Comparison of ENCODE assay signal across 13 cellular contexts in the genomic region with DNA sequence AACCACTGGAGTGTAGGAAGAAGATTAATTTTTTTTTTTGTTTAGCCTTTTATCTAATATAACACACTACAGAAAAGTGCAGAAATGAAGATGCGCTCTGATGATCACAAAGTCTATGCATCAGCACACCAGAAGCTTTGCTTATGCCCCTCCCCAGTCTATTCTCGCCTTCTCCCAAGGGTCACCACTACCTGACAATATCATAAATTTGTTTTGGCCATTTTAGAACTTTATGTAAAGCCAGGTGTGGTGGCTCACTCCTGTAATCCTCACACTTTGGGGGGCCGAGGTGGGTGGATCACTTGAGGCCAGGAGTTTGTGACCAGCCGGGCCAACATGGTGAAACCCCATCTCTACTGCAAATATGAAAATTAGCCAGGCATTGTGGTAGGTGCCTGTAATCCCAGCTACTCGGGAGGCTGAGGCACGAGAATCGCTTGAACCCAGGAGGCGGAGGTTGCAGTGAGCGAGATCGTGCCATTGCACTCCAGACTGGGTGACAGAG.
DNase-seq lines count a peak whose midpoint lies in the region; ATAC-seq and TF ChIP-seq lines count a peak whose summit lies in the region.
"Had no signal": no experiment of that assay in that cellular context is flagged by ENCODE, and none has a peak within 500 bp of the region (broad histone marks: within the 10 kb centered on the region; RNA-seq: fewer than 3 reads in every experiment).

No MANE protein-coding gene starts in this region.

- no peaks in the 10 kb centered on the region for H3K36me3 ChIP-seq in spleen
- H3K36me3 ChIP-seq in hepatocyte (replicated peaks; ENCODE audit: insufficient read depth, low read depth): no peaks in the 10 kb centered on the region
- H3K36me3 ChIP-seq in thyroid gland: no peaks in the 10 kb centered on the region

- TF ChIP-seq CTCF in spleen (IDR thresholded peaks at IDR 0.05 in 8 of 11, conservative IDR thresholded peaks at IDR 0.05 in 3 of 11) (no peak), hepatocyte (IDR thresholded peaks at IDR 0.05; ENCODE audit: poor library complexity) (no peak), thyroid gland (IDR thresholded peaks at IDR 0.05) (no peak)

- CTCF ChIA-PET in activated CD8-positive, alpha-beta memory T cell treated with anti-CD3 and anti-CD28 coated beads, Interleukin-2, amount 10 ng/mL, durations not matched to agents 7 days and 5 days (lab: Charles Lee): no interaction called here

- no peak overlapping the region for H3K4me3 Mint-ChIP-seq in activated CD8-positive, alpha-beta memory T cell treated with anti-CD3 and anti-CD28 coated beads, Interleukin-2, amount 10 ng/mL, durations not matched to agents 7 days and 5 days
- H3K4me3 Mint-ChIP-seq: CD4-positive, CD25-positive, alpha-beta regulatory T cell had no signal

- WGBS in spleen, 5 donors: 77 to 87% (median 85%) methylated on average over 10 of the region's 10 CpGs
- 93% methylated on average over 10 of the region's 10 CpGs for WGBS in hepatocyte (ENCODE audit: low lambda C conversion rate, missing lambda C conversion rate)
- 94 to 95% methylated on average over 10 of the region's 10 CpGs for WGBS in thyroid gland, 2 donors

- peaks cover 0 to 23% (median 14%) of the 10 kb centered on the region in 8 donors for H3K9me3 ChIP-seq in spleen
- no peaks in the 10 kb centered on the region for H3K9me3 ChIP-seq in hepatocyte (ENCODE audit: low read depth)
- no peaks in the 10 kb centered on the region for H3K9me3 ChIP-seq in thyroid gland

- ATAC-seq in activated CD8-positive, alpha-beta memory T cell treated with anti-CD3 and anti-CD28 coated beads, Interleukin-2, amount 10 ng/mL, durations not matched to agents 7 days and 5 days: no peak
- ATAC-seq: HCT116 had no signal

- no peak overlapping the region for H3K4me2 ChIP-seq in hepatocyte

- H3K27ac ChIP-seq in spleen (no peak overlapping the region), hepatocyte (no peak overlapping the region), thyroid gland (no peak overlapping the region)
- H3K27ac ChIP-seq: 22Rv1, HL-60 had no signal

- DNase-seq in activated CD8-positive, alpha-beta memory T cell treated with anti-CD3 and anti-CD28 coated beads, Interleukin-2, amount 10 ng/mL, durations not matched to agents 7 days and 5 days: peak; percentile 8
- DNase-seq in activated CD8-positive, alpha-beta memory T cell treated with anti-CD3 and anti-CD28 coated beads for 24 hours: no peak
- DNase-seq in germinal center (ENCODE audit: low spot score): peak; percentile 17
- peak; percentile 11 for DNase-seq in spleen
- peak; percentile 24 for DNase-seq in ureter (ENCODE audit: low spot score)
- no peak for DNase-seq in hepatocyte (ENCODE audit: low spot score)
- no peak for DNase-seq in thyroid gland
- DNase-seq in DMS79 (lab: John Stamatoyannopoulos, UW): no peak
- DNase-seq: CD4-positive, CD25-positive, alpha-beta regulatory T cell; DMS53 had no signal

- H2AFZ ChIP-seq in hepatocyte: no peak overlapping the region

- H3K9me2 ChIP-seq in hepatocyte (replicated peaks; ENCODE audit: insufficient read depth): no peaks in the 10 kb centered on the region

- peaks cover 5% of the 10 kb centered on the region for H3K9me3 Mint-ChIP-seq in activated CD8-positive, alpha-beta memory T cell treated with anti-CD3 and anti-CD28 coated beads, Interleukin-2, amount 10 ng/mL, durations not matched to agents 7 days and 5 days (ENCODE audit: low read depth)

- H3K36me3 Mint-ChIP-seq in activated CD8-positive, alpha-beta memory T cell treated with anti-CD3 and anti-CD28 coated beads, Interleukin-2, amount 10 ng/mL, durations not matched to agents 7 days and 5 days: peaks cover 3% of the 10 kb centered on the region
- H3K36me3 Mint-ChIP-seq: CD4-positive, CD25-positive, alpha-beta regulatory T cell had no signal

- H3K27me3 ChIP-seq in spleen (replicated peaks in 1 of 7) (no peaks in the 10 kb centered on the region), hepatocyte (no peaks in the 10 kb centered on the region), thyroid gland (no peaks in the 10 kb centered on the region)

- H3K27ac Mint-ChIP-seq in activated CD8-positive, alpha-beta memory T cell treated with anti-CD3 and anti-CD28 coated beads, Interleukin-2, amount 10 ng/mL, durations not matched to agents 7 days and 5 days: no peak overlapping the region
- H3K27ac Mint-ChIP-seq: CD4-positive, CD25-positive, alpha-beta regulatory T cell had no signal

- H3K4me3 ChIP-seq in spleen (no peak overlapping the region), hepatocyte (no peak overlapping the region), thyroid gland (replicated peaks in 1 of 3) (no peak overlapping the region)

- H4K20me1 ChIP-seq in hepatocyte (ENCODE audit: insufficient read depth, poor library complexity, severe bottlenecking): no peaks in the 10 kb centered on the region

- H3K79me2 ChIP-seq in hepatocyte: no peaks in the 10 kb centered on the region

- TF ChIP-seq POLR2A in spleen (IDR thresholded peaks at IDR 0.05): no peak
- TF ChIP-seq POLR2A in thyroid gland (IDR thresholded peaks at IDR 0.05): no peak

- no peaks in the 10 kb centered on the region for H3K4me1 ChIP-seq in spleen
- no peaks in the 10 kb centered on the region for H3K4me1 ChIP-seq in hepatocyte (ENCODE audit: insufficient read depth)
- H3K4me1 ChIP-seq in thyroid gland: no peaks in the 10 kb centered on the region

- H3K27me3 Mint-ChIP-seq in activated CD8-positive, alpha-beta memory T cell treated with anti-CD3 and anti-CD28 coated beads, Interleukin-2, amount 10 ng/mL, durations not matched to agents 7 days and 5 days: peaks cover 23% of the 10 kb centered on the region
- H3K27me3 Mint-ChIP-seq: CD4-positive, CD25-positive, alpha-beta regulatory T cell had no signal

- peaks cover 2% of the 10 kb centered on the region for H3K4me1 Mint-ChIP-seq in activated CD8-positive, alpha-beta memory T cell treated with anti-CD3 and anti-CD28 coated beads, Interleukin-2, amount 10 ng/mL, durations not matched to agents 7 days and 5 days
- H3K4me1 Mint-ChIP-seq: CD4-positive, CD25-positive, alpha-beta regulatory T cell had no signal

- intact Hi-C loops in spleen (cut with DNase I; ENCODE audit: low total_unique reads): no loop called here
- intact Hi-C loops in thyroid gland (cut with DNase I): no loop called here

Comparison
In these comparisons a context has a peak if more than half of its experiments do, and no peak if none do; other contexts are left out.
1. DNase-seq: peak in activated CD8-positive, alpha-beta memory T cell treated with anti-CD3 and anti-CD28 coated beads, Interleukin-2, amount 10 ng/mL, durations not matched to agents 7 days and 5 days (single experiment), germinal center (single experiment), spleen (single experiment) and ureter (single experiment); none in activated CD8-positive, alpha-beta memory T cell treated with anti-CD3 and anti-CD28 coated beads for 24 hours (single experiment), hepatocyte (single experiment), thyroid gland (0 of 2) and DMS79 (single experiment).